Comparison of ENCODE assay signal across 17 cellular contexts in genomic region chr11:92347404-92347803, GRCh38.
A peak's percentile ranks its signal among the peaks of the same experiment; 100 is the strongest.
DNase-seq lines count a peak whose midpoint lies in the region; ATAC-seq and TF ChIP-seq lines count a peak whose summit lies in the region.
"Had no signal": no experiment of that assay in that cellular context is flagged by ENCODE, and none has a peak within 500 bp of the region (broad histone marks: within the 10 kb centered on the region; RNA-seq: fewer than 3 reads in every experiment).

No MANE protein-coding gene starts in this region.

- peak; percentile 75 for ATAC-seq in WTC11
- ATAC-seq in gastrocnemius medialis, result no peak
- ATAC-seq: GM12878 had no signal

- no peak overlapping the region for H2BK120ac ChIP-seq in mesendoderm (ENCODE audit: low read depth, low read length)

- H3K36me3 Mint-ChIP-seq in WTC11, result no peaks in the 10 kb centered on the region; the same call in 1 of the 2 replicates
- H3K36me3 Mint-ChIP-seq: CD4-positive, alpha-beta memory T cell had no signal

- TF ChIP-seq CTCF in WTC11 (IDR thresholded peaks at IDR 0.05), result no peak
- no peak for TF ChIP-seq CTCF in tibial nerve (IDR thresholded peaks at IDR 0.05)
- TF ChIP-seq CTCF in gastrocnemius medialis (IDR thresholded peaks at IDR 0.05 in 4 of 5, conservative IDR thresholded peaks at IDR 0.05 in 1 of 5), result no peak

- CTCF ChIA-PET in WTC11 (lab: Charles Lee), result interaction anchor here (1.1 to 1.2 kb wide), 2 partner anchors 18 to 461 kb away, joined by 3 read pairs; no protein-coding TSS in a partner anchor

- no peak overlapping the region for H3K9ac ChIP-seq in mesendoderm (ENCODE audit: low read length)
- H3K9ac ChIP-seq: GM23248 had no signal

- no peaks in the 10 kb centered on the region for H3K27me3 Mint-ChIP-seq in WTC11 (ENCODE audit: low read depth)
- H3K27me3 Mint-ChIP-seq: CD4-positive, alpha-beta memory T cell had no signal

- no peaks in the 10 kb centered on the region for H3K9me3 Mint-ChIP-seq in WTC11

- no peak overlapping the region for H3K4me3 Mint-ChIP-seq in WTC11
- H3K4me3 Mint-ChIP-seq: CD4-positive, alpha-beta memory T cell; HFFc6 had no signal

- TF ChIP-seq EP300 in tibial nerve (IDR thresholded peaks at IDR 0.05), result no peak

- in situ Hi-C loops in gastrocnemius medialis (cut with MboI; ENCODE audit: low sequenced_read_pairs in 4 of 4), result no loop called here

- H3K4me1 Mint-ChIP-seq in WTC11, result peaks cover 63% of the 10 kb centered on the region
- H3K4me1 Mint-ChIP-seq: CD4-positive, alpha-beta memory T cell had no signal

- no peak overlapping the region for H2AK5ac ChIP-seq in mesendoderm (ENCODE audit: low read length)

- no peak overlapping the region for H3K23ac ChIP-seq in mesendoderm (ENCODE audit: low read length)

- peaks cover 8% of the 10 kb centered on the region for H3K79me1 ChIP-seq in mesendoderm (ENCODE audit: low read length)

- no peak overlapping the region for H4K8ac ChIP-seq in mesendoderm (ENCODE audit: low read depth, low read length)

- H3K79me2 ChIP-seq in mesendoderm (ENCODE audit: control insufficient read depth, insufficient read depth, low read length), result no peaks in the 10 kb centered on the region

- H3K18ac ChIP-seq in mesendoderm (ENCODE audit: low read length), result no peak overlapping the region

- intact Hi-C loops in gastrocnemius medialis (cut with DNase I; ENCODE audit: low total_unique reads), result no loop called here

- H2BK5ac ChIP-seq in mesendoderm (ENCODE audit: low read length), result no peak overlapping the region

- H3K27me3 ChIP-seq in mesendoderm (ENCODE audit: insufficient read depth, low read length, poor library complexity) (no peaks in the 10 kb centered on the region), tibial nerve (no peaks in the 10 kb centered on the region), gastrocnemius medialis (no peaks in the 10 kb centered on the region)

- H3K9me3 ChIP-seq in tibial nerve (no peaks in the 10 kb centered on the region), gastrocnemius medialis (no peaks in the 10 kb centered on the region)
- H3K9me3 ChIP-seq: HAP-1 had no signal

- H3K56ac ChIP-seq in mesendoderm (ENCODE audit: low read length), result no peak overlapping the region

- no peak overlapping the region for H3K4me2 ChIP-seq in mesendoderm (ENCODE audit: low read length)

- H2BK15ac ChIP-seq in mesendoderm (replicated peaks; ENCODE audit: low read depth), result no peak overlapping the region

- H3K36me3 ChIP-seq in mesendoderm (ENCODE audit: control insufficient read depth, insufficient read depth, low read length), result no peaks in the 10 kb centered on the region
- no peaks in the 10 kb centered on the region for H3K36me3 ChIP-seq in tibial nerve
- H3K36me3 ChIP-seq in gastrocnemius medialis, result no peaks in the 10 kb centered on the region
- H3K36me3 ChIP-seq: HAP-1 had no signal

- H3K4me3 ChIP-seq in mesendoderm (ENCODE audit: low read length), result no peak overlapping the region
- H3K4me3 ChIP-seq in tibial nerve, result no peak overlapping the region
- H3K4me3 ChIP-seq in gastrocnemius medialis, result no peak overlapping the region
- H3K4me3 ChIP-seq: GM12878, GM23248, HAP-1 had no signal

- POLR2A ChIA-PET in WTC11 (lab: Charles Lee), result no interaction called here

- no peak overlapping the region for H4K5ac ChIP-seq in mesendoderm (ENCODE audit: low read length)

- DNase-seq in NCI-H526 (lab: John Stamatoyannopoulos, UW) (peak; percentile 27 to 66), WTC11 (ENCODE audit: low spot score) (no peak), mesendoderm (peak; percentile 38), foreskin melanocyte (no peak), tibial nerve (ENCODE audit: low spot score in 2 of 2) (no peak), gastrocnemius medialis (no peak)
- DNase-seq: C1 segment of cervical spinal cord; Calu3; CD4-positive, alpha-beta memory T cell; COR-L47; DMS153; EL; GDM1; GM23248; HFFc6 had no signal

- peak overlapping the region; percentile 47; the same call in 1 of the 2 replicates for H3K27ac Mint-ChIP-seq in WTC11
- H3K27ac Mint-ChIP-seq: CD4-positive, alpha-beta memory T cell; HFFc6 had no signal

- TF ChIP-seq POLR2A in tibial nerve (IDR thresholded peaks at IDR 0.05) (no peak), gastrocnemius medialis (IDR thresholded peaks at IDR 0.05) (no peak)

- H3K27ac ChIP-seq in mesendoderm (ENCODE audit: low read depth, low read length) (no peak overlapping the region), tibial nerve (no peak overlapping the region), gastrocnemius medialis (no peak overlapping the region)
- H3K27ac ChIP-seq: GM23248 had no signal

- H3K4me1 ChIP-seq in mesendoderm (ENCODE audit: control insufficient read depth, low read depth, low read length), result peaks cover 4% of the 10 kb centered on the region
- H3K4me1 ChIP-seq in tibial nerve, result no peaks in the 10 kb centered on the region
- peaks cover 5 to 6% of the 10 kb centered on the region in 2 donors for H3K4me1 ChIP-seq in gastrocnemius medialis
- H3K4me1 ChIP-seq: HAP-1 had no signal

- H3K4ac ChIP-seq in mesendoderm (ENCODE audit: low read depth, low read length), result no peak overlapping the region

TF ChIP-seq in WTC11, 78 proteins besides CTCF, POLR2A, EP300 and RAD21:
- no peak for TF ChIP-seq GABPB1 (CRISPR knock-in tag; IDR thresholded peaks at IDR 0.05)
- no peak for TF ChIP-seq ETV6 (CRISPR knock-in tag; IDR thresholded peaks at IDR 0.05)
- TF ChIP-seq GTF2I (CRISPR knock-in tag; conservative IDR thresholded peaks at IDR 0.05), result no peak
- no peak for TF ChIP-seq ATF3 (CRISPR knock-in tag; conservative IDR thresholded peaks at IDR 0.05)
- no peak for TF ChIP-seq HMGA2 (CRISPR knock-in tag; IDR thresholded peaks at IDR 0.05)
- no peak for TF ChIP-seq MAX (CRISPR knock-in tag; IDR thresholded peaks at IDR 0.05)
- TF ChIP-seq ZBTB43 (CRISPR knock-in tag; IDR thresholded peaks at IDR 0.05), result no peak
- TF ChIP-seq AR (CRISPR knock-in tag; IDR thresholded peaks at IDR 0.05), result no peak
- no peak for TF ChIP-seq ZNF423 (CRISPR knock-in tag; IDR thresholded peaks at IDR 0.05)
- no peak for TF ChIP-seq PREB (CRISPR knock-in tag; IDR thresholded peaks at IDR 0.05; ENCODE audit: borderline replicate concordance)
- no peak for TF ChIP-seq CREB1 (CRISPR knock-in tag; IDR thresholded peaks at IDR 0.05)
- no peak for TF ChIP-seq PRRX2 (CRISPR knock-in tag; IDR thresholded peaks at IDR 0.05)
- TF ChIP-seq ERG (CRISPR knock-in tag; IDR thresholded peaks at IDR 0.05), result no peak

Comparison
In these comparisons a context has a peak if more than half of its experiments do, and no peak if none do; other contexts are left out.
1. DNase-seq: peak in NCI-H526 (2 of 2) and mesendoderm (single experiment); none in WTC11 (single experiment), foreskin melanocyte (single experiment), tibial nerve (0 of 2) and gastrocnemius medialis (0 of 2).